13 cellular contexts compared by ENCODE assay signal in the genomic region with DNA sequence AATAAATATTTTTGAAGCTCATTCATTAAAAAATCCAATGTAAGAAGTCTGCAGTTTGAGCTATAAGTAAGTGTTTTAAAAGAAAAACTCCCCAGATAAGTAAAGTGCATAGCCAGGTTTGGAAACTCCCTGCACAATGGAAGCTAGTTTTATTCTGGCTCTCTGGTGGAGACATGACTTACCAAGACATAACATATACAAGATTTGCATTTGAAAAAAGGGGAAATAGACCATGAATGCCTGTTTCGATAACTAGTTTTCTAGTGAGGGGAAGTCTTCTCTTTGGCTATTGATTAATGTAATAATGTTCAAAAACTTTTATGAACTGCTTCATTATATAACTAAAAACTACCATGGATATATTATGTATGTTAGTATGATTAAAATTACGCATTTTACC.
DNase-seq lines count a peak whose midpoint lies in the region; ATAC-seq, FAIRE-seq and TF ChIP-seq lines count a peak whose summit lies in the region.
"Had no signal": no experiment of that assay in that cellular context is flagged by ENCODE, and none has a peak within 500 bp of the region (broad histone marks: within the 10 kb centered on the region; RNA-seq: fewer than 3 reads in every experiment).

No MANE protein-coding gene starts in this region.

- TF ChIP-seq POLR2A in testis (IDR thresholded peaks at IDR 0.05), result no peak

- WGBS in small intestine, 3 donors, result 88 to 94% (median 93%) methylated on average over 2 of the region's 2 CpGs
- 93 to 95% methylated on average over 2 of the region's 2 CpGs for WGBS in testis, 2 donors

- intact Hi-C loops in testis (cut with DNase I; ENCODE audit: low total_unique reads), result no loop called here

- H3K4me3 ChIP-seq in small intestine (ENCODE audit: low read depth in 1 of 2, low read length in 2 of 2) (no peak overlapping the region), testis (no peak overlapping the region)
- H3K4me3 ChIP-seq: HAP-1, upper lobe of right lung had no signal

- no peaks in the 10 kb centered on the region for H3K9me3 ChIP-seq in small intestine (ENCODE audit: control insufficient read depth, low read depth)
- H3K9me3 ChIP-seq in testis, result no peaks in the 10 kb centered on the region
- H3K9me3 ChIP-seq: HAP-1, upper lobe of right lung had no signal

- H3K27me3 ChIP-seq in small intestine (ENCODE audit: control insufficient read depth in 2 of 2, insufficient read depth in 2 of 2, low read length in 2 of 2) (no peaks in the 10 kb centered on the region), testis (no peaks in the 10 kb centered on the region)
- H3K27me3 ChIP-seq: upper lobe of right lung had no signal

- H3K27ac ChIP-seq in small intestine (ENCODE audit: low read depth in 1 of 2, low read length in 1 of 2) (no peak overlapping the region), testis (no peak overlapping the region)
- H3K27ac ChIP-seq: upper lobe of right lung had no signal

- H3K4me1 ChIP-seq in small intestine (ENCODE audit: control insufficient read depth in 2 of 2, insufficient read depth in 1 of 2, low read depth in 1 of 2, low read length in 1 of 2) (no peaks in the 10 kb centered on the region), testis (no peaks in the 10 kb centered on the region)
- H3K4me1 ChIP-seq: HAP-1, upper lobe of right lung had no signal

- no peak for DNase-seq in NCI-H69 (lab: John Stamatoyannopoulos, UW)
- no peak for DNase-seq in small intestine
- DNase-seq in testis, result no peak
- DNase-seq in GF-D8 (lab: John Stamatoyannopoulos, UW), result no peak
- DNase-seq: activated naive CD8-positive, alpha-beta T cell treated with anti-CD3 and anti-CD28 coated beads, Interleukin-2, amount 50 U/mL, for 24 hours; kidney; RPMI8226; upper lobe of right lung had no signal

- no peaks in the 10 kb centered on the region for H3K36me3 ChIP-seq in small intestine (ENCODE audit: control insufficient read depth in 2 of 2, insufficient read depth in 2 of 2, low read length in 2 of 2)
- H3K36me3 ChIP-seq in testis (ENCODE audit: low read depth, missing control alignments), result no peaks in the 10 kb centered on the region
- H3K36me3 ChIP-seq: HAP-1, upper lobe of right lung had no signal

- no peak for FAIRE-seq in small intestine (lab: Jason Lieb, UNC)
- FAIRE-seq: kidney had no signal

- ATAC-seq in GM18502 (IDR thresholded peaks at IDR 0.05; ENCODE audit: poor library complexity, unreplicated experiment) (peak; percentile 98), GM19455 (IDR thresholded peaks at IDR 0.05; ENCODE audit: unreplicated experiment) (peak; percentile 72), HG02840 (IDR thresholded peaks at IDR 0.05; ENCODE audit: low FRiP score, unreplicated experiment) (peak; percentile 96), HG03442 (IDR thresholded peaks at IDR 0.05; ENCODE audit: unreplicated experiment) (peak; percentile 93)
- ATAC-seq: activated naive CD8-positive, alpha-beta T cell treated with anti-CD3 and anti-CD28 coated beads, Interleukin-2, amount 50 U/mL, for 24 hours; upper lobe of right lung had no signal

- no peak for TF ChIP-seq CTCF in testis (IDR thresholded peaks at IDR 0.05)
